13 cellular contexts compared by ENCODE assay signal in the genomic region with DNA sequence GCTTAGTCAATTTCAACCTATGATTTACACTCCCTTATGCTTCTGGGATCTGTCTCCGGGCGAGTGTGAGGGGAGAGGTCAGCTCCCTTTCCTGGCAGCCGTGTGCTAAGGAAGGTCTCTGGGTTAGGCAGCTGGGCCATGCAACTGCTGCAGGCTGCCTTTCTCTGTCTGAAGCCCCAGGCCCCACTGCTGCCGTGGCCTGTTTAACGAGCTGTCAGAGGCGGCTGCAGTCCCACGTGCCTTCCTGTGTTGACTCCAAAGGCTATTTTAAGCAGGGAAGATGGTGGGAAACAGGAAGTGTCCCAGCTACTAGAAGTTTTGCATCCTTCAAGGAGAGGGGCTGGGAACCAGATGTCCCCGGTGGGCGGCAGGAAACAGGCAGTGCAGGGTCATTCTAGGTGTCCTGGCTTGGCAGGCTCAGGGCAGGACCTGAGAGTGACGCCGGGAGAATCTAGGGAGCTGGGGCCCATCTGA.
DNase-seq lines count a peak whose midpoint lies in the region; ATAC-seq and TF ChIP-seq lines count a peak whose summit lies in the region.
"Had no signal": no experiment of that assay in that cellular context is flagged by ENCODE, and none has a peak within 500 bp of the region (broad histone marks: within the 10 kb centered on the region; RNA-seq: fewer than 3 reads in every experiment).

No MANE protein-coding gene starts in this region.

- H3K4me1 ChIP-seq in muscle layer of duodenum (ENCODE audit: control insufficient read depth in 1 of 2, insufficient read depth in 2 of 2, low read length in 2 of 2) (peaks cover 17 to 68% of the 10 kb centered on the region in 2 donors), tibial artery (peaks cover 3 to 67% (median 45%) of the 10 kb centered on the region in 4 donors)
- H3K4me1 ChIP-seq: SJSA1 had no signal

- no peaks in the 10 kb centered on the region for H3K36me3 Mint-ChIP-seq in stimulated activated effector memory CD8-positive, alpha-beta T cell treated with anti-CD3 and anti-CD28 coated beads, Interleukin-12 subunit alpha, Interleukin-12 subunit beta, amount 100 ng/mL, for 72 hours
- H3K36me3 Mint-ChIP-seq: activated naive CD8-positive, alpha-beta T cell treated with anti-CD3 and anti-CD28 coated beads, Interleukin-2, amount 10 ng/mL, durations not matched to agents 7 days and 5 days had no signal

- H3K27ac Mint-ChIP-seq in stimulated activated effector memory CD8-positive, alpha-beta T cell treated with anti-CD3 and anti-CD28 coated beads, Interleukin-12 subunit alpha, Interleukin-12 subunit beta, amount 100 ng/mL, for 72 hours = no peak overlapping the region
- H3K27ac Mint-ChIP-seq: activated naive CD8-positive, alpha-beta T cell treated with anti-CD3 and anti-CD28 coated beads, Interleukin-2, amount 10 ng/mL, durations not matched to agents 7 days and 5 days; type B pancreatic cell had no signal

- H3K4me3 Mint-ChIP-seq in stimulated activated effector memory CD8-positive, alpha-beta T cell treated with anti-CD3 and anti-CD28 coated beads, Interleukin-12 subunit alpha, Interleukin-12 subunit beta, amount 100 ng/mL, for 72 hours = no peak overlapping the region
- H3K4me3 Mint-ChIP-seq: activated naive CD8-positive, alpha-beta T cell treated with anti-CD3 and anti-CD28 coated beads, Interleukin-2, amount 10 ng/mL, durations not matched to agents 7 days and 5 days; type B pancreatic cell had no signal

- H3K36me3 ChIP-seq in muscle layer of duodenum (ENCODE audit: control insufficient read depth in 1 of 2, insufficient read depth in 2 of 2, low read length in 2 of 2) (peaks cover 78 to 87% of the 10 kb centered on the region in 2 donors), tibial artery (peaks cover 100% of the 10 kb centered on the region in 3 donors)

- ATAC-seq in GM19351 (IDR thresholded peaks at IDR 0.05; ENCODE audit: unreplicated experiment) = no peak
- ATAC-seq in stimulated activated effector memory CD8-positive, alpha-beta T cell treated with anti-CD3 and anti-CD28 coated beads, Interleukin-12 subunit alpha, Interleukin-12 subunit beta, amount 100 ng/mL, for 72 hours = no peak

- H3K27me3 ChIP-seq in muscle layer of duodenum (ENCODE audit: low read depth, low read length) (no peaks in the 10 kb centered on the region), tibial artery (no peaks in the 10 kb centered on the region)
- H3K27me3 ChIP-seq: SJSA1 had no signal

- H3K4me1 Mint-ChIP-seq in stimulated activated effector memory CD8-positive, alpha-beta T cell treated with anti-CD3 and anti-CD28 coated beads, Interleukin-12 subunit alpha, Interleukin-12 subunit beta, amount 100 ng/mL, for 72 hours = no peaks in the 10 kb centered on the region
- H3K4me1 Mint-ChIP-seq: activated naive CD8-positive, alpha-beta T cell treated with anti-CD3 and anti-CD28 coated beads, Interleukin-2, amount 10 ng/mL, durations not matched to agents 7 days and 5 days had no signal

- H3K9me3 ChIP-seq in muscle layer of duodenum (ENCODE audit: control insufficient read depth in 1 of 2, low read length in 2 of 2) (no peaks in the 10 kb centered on the region), tibial artery (no peaks in the 10 kb centered on the region)
- H3K9me3 ChIP-seq: SJSA1 had no signal

- no peaks in the 10 kb centered on the region for H3K9me3 Mint-ChIP-seq in stimulated activated effector memory CD8-positive, alpha-beta T cell treated with anti-CD3 and anti-CD28 coated beads, Interleukin-12 subunit alpha, Interleukin-12 subunit beta, amount 100 ng/mL, for 72 hours
- H3K9me3 Mint-ChIP-seq: activated naive CD8-positive, alpha-beta T cell treated with anti-CD3 and anti-CD28 coated beads, Interleukin-2, amount 10 ng/mL, durations not matched to agents 7 days and 5 days; type B pancreatic cell had no signal

- H3K4me3 ChIP-seq in muscle layer of duodenum (ENCODE audit: low read depth in 1 of 2, low read length in 2 of 2) = no peak overlapping the region
- no peak overlapping the region for H3K4me3 ChIP-seq in tibial artery
- H3K4me3 ChIP-seq: SJSA1 had no signal

- intact Hi-C loops in tibial artery (cut with DNase I; ENCODE audit: low total_unique reads) = no loop called here

- TF ChIP-seq CTCF in tibial artery (IDR thresholded peaks at IDR 0.05) = no peak

- H3K27ac ChIP-seq in muscle layer of duodenum (ENCODE audit: low read length) (peak overlapping the region; percentile 20), tibial artery (peak overlapping the region; percentile 61 to 64)
- H3K27ac ChIP-seq: SJSA1 had no signal

- DNase-seq in UCSD-AML1 (lab: John Stamatoyannopoulos, UW; ENCODE audit: unreplicated experiment) (peak; percentile 68), glomerular endothelial cell (ENCODE audit: extremely low read depth, low read depth, low spot score) (peak; percentile 78), tibial artery (no peak), HPDE6-E6E7 (ENCODE audit: extremely low spot score) (no peak)
- DNase-seq in effector CD4-positive, alpha-beta T cell = no peak
- no peak for DNase-seq in stimulated activated effector memory CD8-positive, alpha-beta T cell treated with anti-CD3 and anti-CD28 coated beads, Interleukin-12 subunit alpha, Interleukin-12 subunit beta, amount 100 ng/mL, for 72 hours (ENCODE audit: low spot score in 2 of 2)
- DNase-seq: activated naive CD8-positive, alpha-beta T cell treated with anti-CD3 and anti-CD28 coated beads, Interleukin-2, amount 10 ng/mL, durations not matched to agents 7 days and 5 days; midbrain; NCI-H510A treated with DMSO at 0.1 percent for 48 hours had no signal

Comparison
In these comparisons a context has a peak if more than half of its experiments do, and no peak if none do; other contexts are left out.
1. DNase-seq: peak in UCSD-AML1 (single experiment) and glomerular endothelial cell (single experiment); none in tibial artery (0 of 2), effector CD4-positive, alpha-beta T cell (single experiment), HPDE6-E6E7 (single experiment) and stimulated activated effector memory CD8-positive, alpha-beta T cell treated with anti-CD3 and anti-CD28 coated beads, Interleukin-12 subunit alpha, Interleukin-12 subunit beta, amount 100 ng/mL, for 72 hours (0 of 2).